8 cellular contexts compared by ENCODE assay signal in genomic region chr16:30379165-30379783, GRCh38. TPM values are rescaled to one million over a fixed set of nuclear protein-coding genes. Genes with fewer than 3 reads are reported as not detected.
DNase-seq lines count a peak whose midpoint lies in the region; ATAC-seq and TF ChIP-seq lines count a peak whose summit lies in the region.

No MANE protein-coding gene starts in this region.

- no peak overlapping the region for H4K8ac ChIP-seq in H9 (replicated peaks; ENCODE audit: insufficient read length, low read depth, low read length)

- peaks cover 10 to 16% (median 11%) of the 10 kb centered on the region in 3 donors for H3K36me3 ChIP-seq in skeletal muscle tissue (ENCODE audit: control insufficient read depth in 3 of 3, insufficient read depth in 3 of 3, low read length in 3 of 3)

- no CpG with 5 or more reads among the region's 26 CpGs for WGBS in H9 (ENCODE audit: extremely low coverage, insufficient read length, low lambda C conversion rate)

- H3K14ac ChIP-seq in H9 (ENCODE audit: insufficient read depth, low read length): no peak overlapping the region; the same call in 1 of the 2 replicates

- no peak overlapping the region for H3K4ac ChIP-seq in H9 (ENCODE audit: low read depth, low read length)

- peaks cover 13% of the 10 kb centered on the region for H3K23me2 ChIP-seq in H9 (ENCODE audit: insufficient read length, low read depth, low read length, poor library complexity, severe bottlenecking)

- no peak overlapping the region for H2BK15ac ChIP-seq in H9 (ENCODE audit: low read depth, low read length)

- peaks cover 0 to 2% of the 10 kb centered on the region in 2 experiments; a peak in 2 of 5 replicates for H3K9me3 Mint-ChIP-seq in H9

- H3K27ac ChIP-seq in H9 (ENCODE audit: insufficient read length, low read depth, low read length): no peak overlapping the region
- peak overlapping the region; percentile 100 for H3K27ac ChIP-seq in skeletal muscle tissue (ENCODE audit: low read depth, low read length)

- H4K20me1 ChIP-seq in H9 (ENCODE audit: control insufficient read depth, insufficient read depth, insufficient read length): no peaks in the 10 kb centered on the region

- H3K18ac ChIP-seq in H9 (ENCODE audit: insufficient read length, low read depth, low read length): peak overlapping the region; percentile 39

- H3K79me1 ChIP-seq in H9 (ENCODE audit: insufficient read depth, low read depth, low read length, poor library complexity, severe bottlenecking): no peaks in the 10 kb centered on the region

- H3K4me1 ChIP-seq in H9 (ENCODE audit: insufficient read depth, low read length) (no peaks in the 10 kb centered on the region; the same call in 1 of the 2 replicates), skeletal muscle tissue (ENCODE audit: control insufficient read depth in 3 of 3, insufficient read depth in 3 of 3, low read length in 3 of 3) (peaks cover 12 to 30% (median 18%) of the 10 kb centered on the region in 3 donors)

- no peak overlapping the region for H4K5ac ChIP-seq in H9 (ENCODE audit: insufficient read length, low read depth, low read length)

- no peaks in the 10 kb centered on the region for H3K79me2 ChIP-seq in H9 (ENCODE audit: insufficient read depth, low read length)

- H3K9me3 ChIP-seq in H9 (ENCODE audit: control insufficient read depth, low read depth, low read length) (no peaks in the 10 kb centered on the region), skeletal muscle tissue (ENCODE audit: control insufficient read depth in 3 of 3, low read length in 3 of 3) (no peaks in the 10 kb centered on the region)

- H3T11ph ChIP-seq in H9 (ENCODE audit: low read length): no peak overlapping the region

- peak overlapping the region; percentile 79 to 99 (median 80); a peak in 4 of 7 replicates for H3K27ac Mint-ChIP-seq in H9

- intact Hi-C loops in left ventricle myocardium superior (cut with micrococcal nuclease): no loop called here

- H3K4me3 ChIP-seq in WI38 (ENCODE audit: low read depth, low read length) (peak overlapping the region; percentile 76), skeletal muscle tissue (ENCODE audit: low read length in 3 of 3) (peak overlapping the region; percentile 88 to 93 (median 88))

- H3K4me1 Mint-ChIP-seq in H9: peaks cover 20 to 40% of the 10 kb centered on the region in 2 experiments

- H2AFZ ChIP-seq in H9 (ENCODE audit: low read length): no peak overlapping the region

- DNase-seq in H9 (no peak), left ventricle myocardium superior (peak; percentile 31), activated gamma-delta T cell (lab: John Stamatoyannopoulos, UW) (no peak), inferior parietal cortex (ENCODE audit: extremely low spot score) (no peak)
- no peak for DNase-seq in stimulated activated CD4-positive, alpha-beta T cell treated with anti-CD3 and anti-CD28 coated beads, Interleukin-2, amount 100 ng/mL, for 24 hours

- H2BK12ac ChIP-seq in H9 (ENCODE audit: insufficient read length, low read depth, low read length): no peak overlapping the region

- H3K56ac ChIP-seq in H9 (ENCODE audit: insufficient read length, low read depth, low read length): no peak overlapping the region

- H3K4me2 ChIP-seq in H9 (ENCODE audit: insufficient read depth, insufficient read length, low read length): peak overlapping the region; percentile 50

- no peaks in the 10 kb centered on the region; the same call in 1 of the 2 replicates for H3K27me3 Mint-ChIP-seq in H9 (ENCODE audit: low read depth)

- H4K91ac ChIP-seq in H9 (ENCODE audit: insufficient read length, low read depth, low read length): no peak overlapping the region

- ATAC-seq in left ventricle myocardium superior (no peak), HG02763 (IDR thresholded peaks at IDR 0.05; ENCODE audit: unreplicated experiment) (no peak)

- no peak overlapping the region for H3K23ac ChIP-seq in H9 (ENCODE audit: insufficient read length, low read depth, low read length)

- peak overlapping the region; percentile 87 to 95 for H3K4me3 Mint-ChIP-seq in H9

- no peak overlapping the region for H2BK5ac ChIP-seq in H9 (ENCODE audit: insufficient read length, low read length)

- H3K9ac ChIP-seq in H9 (ENCODE audit: extremely low read depth, insufficient read length, low read length) (peak overlapping the region; percentile 61), skeletal muscle tissue (ENCODE audit: low read depth in 1 of 3, low read length in 3 of 3) (peak overlapping the region; percentile 57 to 79 (median 71))

- H2AK5ac ChIP-seq in H9 (ENCODE audit: insufficient read length, low read length): no peak overlapping the region

- TF ChIP-seq CTCF in H9 (conservative IDR thresholded peaks at IDR 0.05) (no peak), WI38 (IDR thresholded peaks at IDR 0.05; ENCODE audit: low read depth, low read length) (no peak)

- no peak overlapping the region for H2BK120ac ChIP-seq in H9 (ENCODE audit: low read depth, low read length, poor library complexity, severe bottlenecking)

- no peak overlapping the region for H2BK20ac ChIP-seq in H9 (ENCODE audit: low read depth, low read length, poor library complexity, severe bottlenecking)

- H3K27me3 ChIP-seq in H9 (ENCODE audit: insufficient read depth, low read length): no peaks in the 10 kb centered on the region
- H3K27me3 ChIP-seq in skeletal muscle tissue (ENCODE audit: control insufficient read depth in 3 of 3, insufficient read depth in 3 of 3, low read length in 3 of 3): no peaks in the 10 kb centered on the region

- H3K36me3 Mint-ChIP-seq in H9 (ENCODE audit: insufficient read depth in 1 of 3, low read depth in 3 of 3): peaks cover 2 to 4% (median 2%) of the 10 kb centered on the region in 3 experiments; a peak in 4 of 7 replicates

RNA-seq across cellular contexts. Expression of gene SEPTIN1, which starts 3.1 kb away (rescaled TPM):
- total RNA-seq in H9 (2021) (1.4 and 2.5 TPM in 2 replicates), left ventricle myocardium superior (2.5 TPM), skeletal muscle tissue (0.52 TPM)

RNA-seq across cellular contexts. Expression of gene MYL11, which starts 4.7 kb away (rescaled TPM):
- total RNA-seq in H9 (2021) (0.70 and 1.4 TPM in 2 replicates), left ventricle myocardium superior (not detected), skeletal muscle tissue (12,119 TPM)

RNA-seq across cellular contexts. Expression of gene TBC1D10B, which starts 9.0 kb away (rescaled TPM):
- total RNA-seq in H9 (2021) (25.6 and 25.8 TPM in 2 replicates), left ventricle myocardium superior (26.4 TPM), skeletal muscle tissue (24.5 TPM)

RNA-seq across cellular contexts. Expression of gene ZNF48, which starts 15.9 kb away (rescaled TPM):
- total RNA-seq in H9 (2021) (57.3 and 61.2 TPM in 2 replicates), left ventricle myocardium superior (5.2 TPM), skeletal muscle tissue (6.3 TPM)

RNA-seq across cellular contexts. Expression of gene CD2BP2, which starts 24.2 kb away (rescaled TPM):
- total RNA-seq in H9 (2021) (90.1 and 90.2 TPM in 2 replicates), left ventricle myocardium superior (29.3 TPM), skeletal muscle tissue (24.5 TPM)

Comparison
In these comparisons a context has a peak if more than half of its experiments do, and no peak if none do; other contexts are left out.
1. RNA of gene MYL11, which starts 4.7 kb away (total RNA-seq): 12,119 TPM in skeletal muscle tissue (single experiment); 0.70 to 1.4 TPM in H9 and not detected in left ventricle myocardium superior (single experiment); every median in the first group is over 1,000 times any median in the second.